Comparison of ENCODE assay signal across 8 cellular contexts in genomic region chr13:20182231-20182846, GRCh38. TPM values are rescaled to one million over a fixed set of nuclear protein-coding genes. Genes with fewer than 3 reads are reported as not detected.
DNase-seq lines count a peak whose midpoint lies in the region; ATAC-seq and TF ChIP-seq lines count a peak whose summit lies in the region.

No MANE protein-coding gene starts in this region.

- peak; percentile 85 for ATAC-seq in GM18867 (IDR thresholded peaks at IDR 0.05; ENCODE audit: unreplicated experiment)
- peak; percentile 79 for ATAC-seq in HG03354 (IDR thresholded peaks at IDR 0.05; ENCODE audit: poor library complexity, severe bottlenecking, unreplicated experiment)
- peak; percentile 33 for ATAC-seq in esophagus mucosa
- peak; percentile 99 to 100 for ATAC-seq in naive thymus-derived CD8-positive, alpha-beta T cell
- no peak for ATAC-seq in HG03196 (IDR thresholded peaks at IDR 0.05; ENCODE audit: unreplicated experiment)

- DNase-seq in CD14-positive monocyte (ENCODE audit: low spot score) (peak; percentile 71), NCI-H524 treated with DMSO at 0.1 percent for 48 hours (lab: John Stamatoyannopoulos, UW) (peak; percentile 60)
- DNase-seq in activated CD4-positive, alpha-beta T cell treated with anti-CD3 and anti-CD28 coated beads, Interleukin-2, amount 50 U/mL, for 1 hour = peak; percentile 35
- DNase-seq in naive thymus-derived CD8-positive, alpha-beta T cell = peak in 7 of 10 donors; percentile 31 to 78 (median 58)

- peak; percentile 84 for TF ChIP-seq CTCF in CD14-positive monocyte (IDR thresholded peaks at IDR 0.05)

- peaks cover 0 to 4% of the 10 kb centered on the region in 2 donors for H3K36me3 Mint-ChIP-seq in CD14-positive monocyte
- H3K36me3 Mint-ChIP-seq in naive thymus-derived CD8-positive, alpha-beta T cell = peaks cover 0 to 5% (median 0%) of the 10 kb centered on the region in 3 donors

- peak overlapping the region in 1 of 2 donors; percentile 30 for H3K4me3 Mint-ChIP-seq in CD14-positive monocyte
- H3K4me3 Mint-ChIP-seq in naive thymus-derived CD8-positive, alpha-beta T cell = no peak overlapping the region

- H3K9me3 Mint-ChIP-seq in CD14-positive monocyte = peaks cover 0 to 4% (median 0%) of the 10 kb centered on the region in 7 donors
- H3K9me3 Mint-ChIP-seq in naive thymus-derived CD8-positive, alpha-beta T cell = no peaks in the 10 kb centered on the region

- no peak overlapping the region for H3K27ac Mint-ChIP-seq in CD14-positive monocyte
- peak overlapping the region in 1 of 10 donors; percentile 61 for H3K27ac Mint-ChIP-seq in naive thymus-derived CD8-positive, alpha-beta T cell

- peaks cover 10% of the 10 kb centered on the region for H3K4me1 Mint-ChIP-seq in CD14-positive monocyte
- peaks cover 0 to 10% (median 1%) of the 10 kb centered on the region in 4 donors for H3K4me1 Mint-ChIP-seq in naive thymus-derived CD8-positive, alpha-beta T cell

- peaks cover 28 to 39% (median 33%) of the 10 kb centered on the region in 3 donors for H3K27me3 Mint-ChIP-seq in CD14-positive monocyte (ENCODE audit: low read depth in 3 of 3)
- H3K27me3 Mint-ChIP-seq in naive thymus-derived CD8-positive, alpha-beta T cell = peaks cover 21 to 52% (median 34%) of the 10 kb centered on the region in 5 donors

- intact Hi-C loops in CD14-positive monocyte (cut with micrococcal nuclease) = loop anchor here in 1 of 2 donors (5.0 kb wide), 1 partner anchor 310 kb away; no protein-coding TSS in a partner anchor

- POLR2A ChIA-PET in naive thymus-derived CD8-positive, alpha-beta T cell (lab: Charles Lee) = no interaction called here

RNA-seq across cellular contexts. Expression of gene GJB2, which starts 10.4 kb away (rescaled TPM):
- not detected for polyA plus RNA-seq in CD14-positive monocyte
- 1,565 TPM for total RNA-seq in esophagus mucosa
- total RNA-seq in naive thymus-derived CD8-positive, alpha-beta T cell = not detected
- not detected for polyA plus RNA-seq in naive thymus-derived CD8-positive, alpha-beta T cell

RNA-seq across cellular contexts. Expression of gene GJA3, which starts 21.5 kb away (rescaled TPM):
- polyA plus RNA-seq in CD14-positive monocyte = not detected
- 1.5 TPM for total RNA-seq in esophagus mucosa
- total RNA-seq in naive thymus-derived CD8-positive, alpha-beta T cell = 1 to 10 TPM; 1.6 to 1.7 TPM
- polyA plus RNA-seq in naive thymus-derived CD8-positive, alpha-beta T cell = under 1 TPM; 0.19 to 0.54 (median 0.47) TPM

RNA-seq across cellular contexts. Expression of gene GJB6, which starts 49.8 kb away (rescaled TPM):
- not detected for polyA plus RNA-seq in CD14-positive monocyte
- total RNA-seq in esophagus mucosa = 369 TPM
- total RNA-seq in naive thymus-derived CD8-positive, alpha-beta T cell = 1 to 10 TPM; 4.1 to 4.9 TPM
- 1 to 10 TPM in 2 of 3 donors, under 1 TPM in 1; 0.84 to 4.9 (median 1.5) TPM for polyA plus RNA-seq in naive thymus-derived CD8-positive, alpha-beta T cell

Comparison
In these comparisons a context has a peak if more than half of its experiments do, and no peak if none do; other contexts are left out.
1. RNA of gene GJB2, which starts 10.4 kb away (total RNA-seq): 1,565 TPM in esophagus mucosa (single experiment); not detected in naive thymus-derived CD8-positive, alpha-beta T cell; every median in the first group is over 1,000 times any median in the second.
2. RNA of gene GJB6, which starts 49.8 kb away (total RNA-seq): 369 TPM in esophagus mucosa (single experiment); 4.1 to 4.9 TPM in naive thymus-derived CD8-positive, alpha-beta T cell; every median in the first group is over 10 times any median in the second.
3. Peak in every context shown above with its lines, with median percentiles within 50 percentile points of each other: DNase-seq.